ENCODE assay signal across 20 cellular contexts in the genomic region with DNA sequence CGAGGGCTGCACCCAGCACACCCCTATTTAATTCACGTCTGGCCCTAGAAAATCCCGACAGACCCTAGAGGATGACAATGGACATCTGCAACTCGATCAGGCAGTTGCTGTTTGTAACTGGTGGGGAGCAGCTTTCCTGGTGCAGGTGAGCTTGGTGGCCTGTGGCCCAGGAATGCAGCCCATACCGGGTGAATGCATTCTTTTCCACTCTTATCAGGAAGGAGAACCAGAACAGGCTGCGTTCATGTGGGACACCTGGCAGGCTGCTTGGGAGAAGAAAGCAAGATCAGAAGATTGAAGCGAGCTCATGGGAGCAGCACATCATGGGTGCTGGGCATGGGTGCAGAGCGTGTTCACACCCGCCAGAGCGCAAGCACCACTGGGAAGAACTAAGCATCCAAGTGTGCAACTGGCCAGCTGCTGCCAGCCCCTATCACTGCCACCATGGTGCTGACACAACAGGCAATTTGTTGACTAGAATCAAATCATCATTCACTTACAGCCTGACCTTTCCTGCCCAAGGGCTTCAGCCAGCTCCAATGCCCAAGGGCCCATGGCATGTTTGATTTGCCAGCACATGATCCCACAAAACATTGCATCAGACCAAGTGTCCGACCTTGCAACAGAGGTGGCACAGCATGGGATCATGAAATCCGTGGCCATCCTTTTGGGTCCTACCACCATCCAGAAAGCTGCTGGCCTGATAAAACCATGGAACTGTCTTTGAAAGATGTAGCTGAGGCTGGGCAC.
"Had no signal": no experiment of that assay in that cellular context is flagged by ENCODE, and none has a peak within 500 bp of the region (broad histone marks: within the 10 kb centered on the region; RNA-seq: fewer than 3 reads in every experiment).

No MANE protein-coding gene starts in this region.

- H3K9me3 Mint-ChIP-seq: activated B cell treated with CpG ODN at 0.5 μM for 24 hours; activated naive CD8-positive, alpha-beta T cell treated with anti-CD3 and anti-CD28 coated beads for 36 hours; activated T-helper 1 cell treated with anti-CD3 and anti-CD28 coated beads, Interleukin-12 subunit alpha, Interleukin-12 subunit beta, Interleukin-2, Interleukin-4 antibody, amounts not matched to agents 30 ng/mL and 10 ng/mL and 1 ng/mL, durations not matched to agents 14 hours and 24 hours and 36 hours; central memory CD8-positive, alpha-beta T cell; effector memory CD8-positive, alpha-beta T cell; memory B cell; T-helper 1 cell treated with Interleukin-12 subunit alpha and Interleukin-12 subunit beta and Interleukin-4 antibody, amounts not matched to agents 30 μg/mL and 1 μg/mL, for 36 hours had no signal

- H3K4me3 ChIP-seq: breast epithelium, esophagus muscularis mucosa, hepatocyte had no signal

- H3K4me2 ChIP-seq: hepatocyte had no signal

- ATAC-seq: activated CD4-positive, alpha-beta T cell treated with anti-CD3 and anti-CD28 coated beads for 36 hours; activated CD8-positive, alpha-beta memory T cell treated with anti-CD3 and anti-CD28 coated beads, Interleukin-2, amount 10 ng/mL, durations not matched to agents 7 days and 5 days; effector memory CD8-positive, alpha-beta T cell; stimulated activated naive B cell treated with anti-CD40 and anti-IgM and Interleukin-4, amounts not matched to agents 10 μg/mL and 1 μg/mL and 100 μg/mL, for 72 hours had no signal

- H3K79me2 ChIP-seq: hepatocyte had no signal

- H3K4me3 Mint-ChIP-seq: activated B cell treated with CpG ODN at 0.5 μM for 24 hours; activated CD4-positive, alpha-beta T cell treated with anti-CD3 and anti-CD28 coated beads for 36 hours; activated CD8-positive, alpha-beta memory T cell treated with anti-CD3 and anti-CD28 coated beads, Interleukin-2, amount 10 ng/mL, durations not matched to agents 7 days and 5 days; activated naive CD8-positive, alpha-beta T cell treated with anti-CD3 and anti-CD28 coated beads for 36 hours; activated T-helper 1 cell treated with anti-CD3 and anti-CD28 coated beads, Interleukin-12 subunit alpha, Interleukin-12 subunit beta, Interleukin-2, Interleukin-4 antibody, amounts not matched to agents 30 ng/mL and 10 ng/mL and 1 ng/mL, durations not matched to agents 14 hours and 24 hours and 36 hours; central memory CD8-positive, alpha-beta T cell; effector memory CD8-positive, alpha-beta T cell; memory B cell; nephron progenitor cell; stimulated activated naive B cell treated with anti-CD40 and anti-IgM and Interleukin-4, amounts not matched to agents 10 μg/mL and 1 μg/mL and 100 μg/mL, for 72 hours; T-helper 1 cell treated with Interleukin-12 subunit alpha and Interleukin-12 subunit beta and Interleukin-4 antibody, amounts not matched to agents 30 μg/mL and 1 μg/mL, for 36 hours had no signal

- DNase-seq: activated B cell treated with CpG ODN at 0.5 μM for 24 hours; activated CD4-positive, alpha-beta T cell treated with anti-CD3 and anti-CD28 coated beads for 36 hours; activated CD4-positive, alpha-beta T cell treated with anti-CD3 and anti-CD28 coated beads, Interleukin-2, amount 50 U/mL, for 4 hours; activated CD8-positive, alpha-beta memory T cell treated with anti-CD3 and anti-CD28 coated beads, Interleukin-2, amount 10 ng/mL, durations not matched to agents 7 days and 5 days; activated naive CD4-positive, alpha-beta T cell; activated naive CD8-positive, alpha-beta T cell treated with anti-CD3 and anti-CD28 coated beads for 36 hours; effector memory CD8-positive, alpha-beta T cell; glutamatergic neuron; nephron progenitor cell; occipital lobe; stimulated activated CD4-positive, alpha-beta T cell treated with anti-CD3 and anti-CD28 coated beads, Interleukin-2, amount 100 ng/mL, for 48 hours; stimulated activated CD8-positive, alpha-beta memory T cell treated with anti-CD3 and anti-CD28 coated beads, Interleukin-4, amount 100 ng/mL, for 48 hours; stimulated activated naive B cell treated with anti-CD40 and anti-IgM and Interleukin-4, amounts not matched to agents 10 μg/mL and 1 μg/mL and 100 μg/mL, for 72 hours had no signal

- H3K36me3 Mint-ChIP-seq: activated naive CD8-positive, alpha-beta T cell treated with anti-CD3 and anti-CD28 coated beads for 36 hours; memory B cell; stimulated activated naive B cell treated with anti-CD40 and anti-IgM and Interleukin-4, amounts not matched to agents 10 μg/mL and 1 μg/mL and 100 μg/mL, for 72 hours had no signal

- H3K27ac ChIP-seq: breast epithelium, esophagus muscularis mucosa, hepatocyte had no signal

- H3K27me3 Mint-ChIP-seq: activated CD4-positive, alpha-beta T cell treated with anti-CD3 and anti-CD28 coated beads for 36 hours; activated CD8-positive, alpha-beta memory T cell treated with anti-CD3 and anti-CD28 coated beads, Interleukin-2, amount 10 ng/mL, durations not matched to agents 7 days and 5 days; central memory CD8-positive, alpha-beta T cell; effector memory CD8-positive, alpha-beta T cell had no signal

- H3K4me1 ChIP-seq: breast epithelium had no signal

- H3K36me3 ChIP-seq: breast epithelium, esophagus muscularis mucosa had no signal

- H2AFZ ChIP-seq: hepatocyte had no signal

- H3K9me3 ChIP-seq: breast epithelium, esophagus muscularis mucosa had no signal

- H3K27ac Mint-ChIP-seq: activated CD4-positive, alpha-beta T cell treated with anti-CD3 and anti-CD28 coated beads for 36 hours; activated CD8-positive, alpha-beta memory T cell treated with anti-CD3 and anti-CD28 coated beads, Interleukin-2, amount 10 ng/mL, durations not matched to agents 7 days and 5 days; activated naive CD8-positive, alpha-beta T cell treated with anti-CD3 and anti-CD28 coated beads for 36 hours; activated T-helper 1 cell treated with anti-CD3 and anti-CD28 coated beads, Interleukin-12 subunit alpha, Interleukin-12 subunit beta, Interleukin-2, Interleukin-4 antibody, amounts not matched to agents 30 ng/mL and 10 ng/mL and 1 ng/mL, durations not matched to agents 14 hours and 24 hours and 36 hours; memory B cell; stimulated activated naive B cell treated with anti-CD40 and anti-IgM and Interleukin-4, amounts not matched to agents 10 μg/mL and 1 μg/mL and 100 μg/mL, for 72 hours; T-helper 1 cell treated with Interleukin-12 subunit alpha and Interleukin-12 subunit beta and Interleukin-4 antibody, amounts not matched to agents 30 μg/mL and 1 μg/mL, for 36 hours had no signal

- H3K27me3 ChIP-seq: breast epithelium, esophagus muscularis mucosa, hepatocyte had no signal
